In genomic region chr1:3747522-3747848, GRCh38 we compare ENCODE assay signal across 9 cellular contexts. TPM values are rescaled to one million over a fixed set of nuclear protein-coding genes. Genes with fewer than 3 reads are reported as not detected.
A peak's percentile ranks its signal among the peaks of the same experiment; 100 is the strongest.
DNase-seq lines count a peak whose midpoint lies in the region; ATAC-seq and TF ChIP-seq lines count a peak whose summit lies in the region.
"Had no signal": no experiment of that assay in that cellular context is flagged by ENCODE, and none has a peak within 500 bp of the region (broad histone marks: within the 10 kb centered on the region; RNA-seq: fewer than 3 reads in every experiment).

No MANE protein-coding gene starts in this region.

- TF ChIP-seq EP300 in tibial nerve (IDR thresholded peaks at IDR 0.05): no peak

- no peaks in the 10 kb centered on the region for H3K36me3 Mint-ChIP-seq in activated T-cell treated with anti-CD3 and anti-CD28 coated beads, Interleukin-2, amount 50 U/mL, for 72 hours (ENCODE audit: insufficient read depth in 2 of 2)
- H3K36me3 Mint-ChIP-seq in brain (peaks cover 4% of the 10 kb centered on the region), mesothelial cell of epicardium (peaks cover under 1% of the 10 kb centered on the region)

- H3K4me3 ChIP-seq in tibial nerve: peak overlapping the region; percentile 70 to 95 (median 82)

- no peaks in the 10 kb centered on the region for H3K27me3 Mint-ChIP-seq in activated T-cell treated with anti-CD3 and anti-CD28 coated beads, Interleukin-2, amount 50 U/mL, for 72 hours (ENCODE audit: low read depth)
- peaks cover 23% of the 10 kb centered on the region for H3K27me3 Mint-ChIP-seq in brain
- H3K27me3 Mint-ChIP-seq in mesothelial cell of epicardium (ENCODE audit: low read depth): peaks cover 34% of the 10 kb centered on the region

- WGBS in tibial nerve, 2 donors: 43 to 46% methylated on average over 6 of the region's 6 CpGs

- H3K9me3 ChIP-seq in tibial nerve: no peaks in the 10 kb centered on the region

- no peaks in the 10 kb centered on the region for H3K9me3 Mint-ChIP-seq in activated T-cell treated with anti-CD3 and anti-CD28 coated beads, Interleukin-2, amount 50 U/mL, for 72 hours
- H3K9me3 Mint-ChIP-seq in brain (no peaks in the 10 kb centered on the region), mesothelial cell of epicardium (no peaks in the 10 kb centered on the region)

- H3K27ac Mint-ChIP-seq in activated T-cell treated with anti-CD3 and anti-CD28 coated beads, Interleukin-2, amount 50 U/mL, for 72 hours: no peak overlapping the region
- H3K27ac Mint-ChIP-seq in brain (peak overlapping the region in 2 of 5 experiments; percentile 62 to 76), mesothelial cell of epicardium (no peak overlapping the region)

- no peak for TF ChIP-seq POLR2A in tibial nerve (IDR thresholded peaks at IDR 0.05)

- peaks cover 0 to 3% of the 10 kb centered on the region in 2 donors for H3K27me3 ChIP-seq in tibial nerve

- TF ChIP-seq CTCF in brain (conservative IDR thresholded peaks at IDR 0.05) (no peak), mesothelial cell of epicardium (IDR thresholded peaks at IDR 0.05; ENCODE audit: unreplicated experiment) (no peak), tibial nerve (IDR thresholded peaks at IDR 0.05) (no peak)

- H3K36me3 ChIP-seq in tibial nerve: peaks cover 0 to 28% (median 2%) of the 10 kb centered on the region in 3 donors

- H3K4me3 Mint-ChIP-seq in activated T-cell treated with anti-CD3 and anti-CD28 coated beads, Interleukin-2, amount 50 U/mL, for 72 hours: peak overlapping the region; percentile 74 to 84
- H3K4me3 Mint-ChIP-seq in brain (peak overlapping the region; percentile 78 to 87 (median 85)), mesothelial cell of epicardium (peak overlapping the region; percentile 80)

- H3K4me1 Mint-ChIP-seq in activated T-cell treated with anti-CD3 and anti-CD28 coated beads, Interleukin-2, amount 50 U/mL, for 72 hours (ENCODE audit: low read depth): peaks cover 44% of the 10 kb centered on the region
- peaks cover 45% of the 10 kb centered on the region for H3K4me1 Mint-ChIP-seq in brain
- H3K4me1 Mint-ChIP-seq in mesothelial cell of epicardium: peaks cover 28% of the 10 kb centered on the region

- no peak for DNase-seq in activated T-cell treated with anti-CD3 and anti-CD28 coated beads, Interleukin-2, amount 50 U/mL, for 72 hours
- DNase-seq in activated T-cell treated with anti-CD3 and anti-CD28 coated beads, Interleukin-2, amount 50 U/mL, for 1 hour: no peak
- DNase-seq in mesothelial cell of epicardium (ENCODE audit: low spot score in 2 of 2, unreplicated experiment in 2 of 2) (no peak), tibial nerve (ENCODE audit: low spot score in 2 of 2) (no peak), kidney tubule cell (ENCODE audit: low spot score) (no peak)

- H3K27ac ChIP-seq in tibial nerve: peak overlapping the region in 3 of 4 donors; percentile 61 to 88 (median 68)

- no peak for ATAC-seq in activated T-cell treated with anti-CD3 and anti-CD28 coated beads, Interleukin-2, amount 50 U/mL, for 72 hours (replicated peaks in 1 of 2)
- no peak for ATAC-seq in GM19397 (IDR thresholded peaks at IDR 0.05; ENCODE audit: unreplicated experiment)
- no peak for ATAC-seq in GM18520 (IDR thresholded peaks at IDR 0.05; ENCODE audit: unreplicated experiment)

- H3K4me1 ChIP-seq in tibial nerve: peaks cover 0 to 35% (median 15%) of the 10 kb centered on the region in 4 donors

RNA-seq across cellular contexts. Expression of gene CCDC27, which starts 4.8 kb away (rescaled TPM):
- not detected for total RNA-seq in activated T-cell treated with anti-CD3 and anti-CD28 coated beads, Interleukin-2, amount 50 U/mL, for 72 hours
- polyA plus RNA-seq in brain (ENCODE audit: insufficient read depth, low read depth, low replicate concordance): 0.12 TPM
- total RNA-seq in mesothelial cell of epicardium (not detected in 3 replicates), tibial nerve (not detected)
- polyA plus RNA-seq: adipose tissue had no signal

RNA-seq across cellular contexts. Expression of gene SMIM1, which starts 25.1 kb away (rescaled TPM):
- 1 to 10 TPM; 2.5 to 3.4 TPM for total RNA-seq in activated T-cell treated with anti-CD3 and anti-CD28 coated beads, Interleukin-2, amount 50 U/mL, for 72 hours
- 5.6 TPM for polyA plus RNA-seq in brain (ENCODE audit: insufficient read depth, low read depth, low replicate concordance)
- total RNA-seq in mesothelial cell of epicardium: 10.1 to 12.1 TPM (median 11.6 TPM) in 3 replicates
- total RNA-seq in tibial nerve: 10 to 100 TPM in 1 of 4 donors, not detected in 3; 23.1 TPM

RNA-seq across cellular contexts. Expression of gene LRRC47, which starts 48.8 kb away (rescaled TPM):
- 10 to 100 TPM; 37.7 to 48.7 TPM for total RNA-seq in activated T-cell treated with anti-CD3 and anti-CD28 coated beads, Interleukin-2, amount 50 U/mL, for 72 hours
- polyA plus RNA-seq in brain (ENCODE audit: insufficient read depth, low read depth, low replicate concordance): 48.3 TPM
- 55.4 to 61.9 TPM (median 55.9 TPM) in 3 replicates for total RNA-seq in mesothelial cell of epicardium
- total RNA-seq in tibial nerve: 10 to 100 TPM; 40.8 to 46.3 (median 42.6) TPM
